ENCODE assay signal across 9 cellular contexts in genomic region chr2:127143851-127144782, GRCh38. TPM values are rescaled to one million over a fixed set of nuclear protein-coding genes. Genes with fewer than 3 reads are reported as not detected.
A peak's percentile ranks its signal among the peaks of the same experiment; 100 is the strongest.
DNase-seq lines count a peak whose midpoint lies in the region; ATAC-seq, FAIRE-seq and TF ChIP-seq lines count a peak whose summit lies in the region.
"Had no signal": no experiment of that assay in that cellular context is flagged by ENCODE, and none has a peak within 500 bp of the region (broad histone marks: within the 10 kb centered on the region; RNA-seq: fewer than 3 reads in every experiment).

No MANE protein-coding gene starts in this region.

- no peaks in the 10 kb centered on the region for H4K20me1 ChIP-seq in BLaER1 treated with 17β-estradiol and CSF1 and Interleukin-3, amounts not matched to agents 10 nM and 100 nM

- no peak overlapping the region for H3K4me3 ChIP-seq in BLaER1 treated with 17β-estradiol and CSF1 and Interleukin-3, amounts not matched to agents 10 nM and 100 nM
- H3K4me3 ChIP-seq in WERI-Rb-1 (ENCODE audit: low read depth, low read length), result no peak overlapping the region

- CTCF ChIA-PET in activated naive CD4-positive, alpha-beta T cell treated with anti-CD3 and anti-CD28 coated beads, Interleukin-2, amount 10 ng/mL, durations not matched to agents 7 days and 5 days (lab: Charles Lee), result no interaction called here

- peak overlapping the region; percentile 6 to 84 (median 42); a peak in 18 of 22 replicates for H3K4me2 ChIP-seq in BLaER1 treated with 17β-estradiol and CSF1 and Interleukin-3, amounts not matched to agents 10 nM and 100 nM

- TF ChIP-seq CTCF in WERI-Rb-1 (IDR thresholded peaks at IDR 0.05; ENCODE audit: low read depth, low read length), result peak; percentile 25; the same call in 1 of the 2 replicates
- TF ChIP-seq CTCF in osteocyte (IDR thresholded peaks at IDR 0.05), result peak; percentile 35

- H3K27me3 ChIP-seq in BLaER1 treated with 17β-estradiol and CSF1 and Interleukin-3, amounts not matched to agents 10 nM and 100 nM, result no peaks in the 10 kb centered on the region
- no peaks in the 10 kb centered on the region for H3K27me3 ChIP-seq in WERI-Rb-1 (ENCODE audit: insufficient read depth, low read depth, severe bottlenecking)

- H3K9ac ChIP-seq in BLaER1 treated with 17β-estradiol and CSF1 and Interleukin-3, amounts not matched to agents 10 nM and 100 nM, result 0 out of 22 replicates have a peak overlapping the region, but pooled peaks of 1 of the 11 experiments have one; percentile 23

- no peaks in the 10 kb centered on the region for H3K36me3 ChIP-seq in BLaER1 treated with 17β-estradiol and CSF1 and Interleukin-3, amounts not matched to agents 10 nM and 100 nM
- H3K36me3 ChIP-seq in WERI-Rb-1, result no peaks in the 10 kb centered on the region

- H3K27ac Mint-ChIP-seq in osteocyte (ENCODE audit: unreplicated experiment), result peak overlapping the region; percentile 92
- H3K27ac Mint-ChIP-seq in activated naive CD4-positive, alpha-beta T cell treated with anti-CD3 and anti-CD28 coated beads, Interleukin-2, amount 10 ng/mL, durations not matched to agents 7 days and 5 days, result no peak overlapping the region

- H3K27me3 Mint-ChIP-seq in osteocyte (ENCODE audit: unreplicated experiment), result no peaks in the 10 kb centered on the region
- peaks cover 26% of the 10 kb centered on the region for H3K27me3 Mint-ChIP-seq in activated naive CD4-positive, alpha-beta T cell treated with anti-CD3 and anti-CD28 coated beads, Interleukin-2, amount 10 ng/mL, durations not matched to agents 7 days and 5 days

- ATAC-seq in GM21381 (IDR thresholded peaks at IDR 0.05; ENCODE audit: unreplicated experiment), result no peak

- H3K27ac ChIP-seq in BLaER1 treated with 17β-estradiol and CSF1 and Interleukin-3, amounts not matched to agents 10 nM and 100 nM, result peak overlapping the region in 1 of 11 experiments; percentile 26; a peak in 1 of 22 replicates
- no peak overlapping the region for H3K27ac ChIP-seq in WERI-Rb-1

- peak; percentile 57 for FAIRE-seq in frontal cortex (lab: Jason Lieb, UNC)

- H3K9me3 ChIP-seq in BLaER1 treated with 17β-estradiol and CSF1 and Interleukin-3, amounts not matched to agents 10 nM and 100 nM (replicated peaks in 1 of 11), result peaks cover 0 to 5% (median 2%) of the 10 kb centered on the region in 11 experiments; a peak in 7 of 22 replicates
- H3K9me3 ChIP-seq in WERI-Rb-1 (ENCODE audit: severe bottlenecking), result peaks cover 1% of the 10 kb centered on the region

- peak overlapping the region; percentile 38 for H3K4me3 Mint-ChIP-seq in osteocyte (ENCODE audit: unreplicated experiment)
- no peak overlapping the region for H3K4me3 Mint-ChIP-seq in activated naive CD4-positive, alpha-beta T cell treated with anti-CD3 and anti-CD28 coated beads, Interleukin-2, amount 10 ng/mL, durations not matched to agents 7 days and 5 days

- no peaks in the 10 kb centered on the region for H3K36me3 Mint-ChIP-seq in osteocyte (ENCODE audit: unreplicated experiment)
- H3K36me3 Mint-ChIP-seq in activated naive CD4-positive, alpha-beta T cell treated with anti-CD3 and anti-CD28 coated beads, Interleukin-2, amount 10 ng/mL, durations not matched to agents 7 days and 5 days, result no peaks in the 10 kb centered on the region

- H3K9me3 Mint-ChIP-seq in osteocyte (ENCODE audit: unreplicated experiment), result peaks cover 7% of the 10 kb centered on the region
- no peaks in the 10 kb centered on the region for H3K9me3 Mint-ChIP-seq in activated naive CD4-positive, alpha-beta T cell treated with anti-CD3 and anti-CD28 coated beads, Interleukin-2, amount 10 ng/mL, durations not matched to agents 7 days and 5 days

- DNase-seq in WERI-Rb-1 (no peak), frontal cortex (ENCODE audit: low spot score in 2 of 2) (peak; percentile 49 to 62), osteocyte (ENCODE audit: extremely low spot score, unreplicated experiment) (peak; percentile 66), NCI-H1105 (lab: John Stamatoyannopoulos, UW) (no peak)
- DNase-seq in activated T-cell treated with anti-CD3 and anti-CD28 coated beads, Interleukin-2, amount 50 U/mL, for 1 hour, result no peak
- no peak for DNase-seq in activated naive CD4-positive, alpha-beta T cell treated with anti-CD3 and anti-CD28 coated beads, Interleukin-2, amount 10 ng/mL, durations not matched to agents 7 days and 5 days
- DNase-seq: KG1 had no signal

- H3K4me1 ChIP-seq in BLaER1 treated with 17β-estradiol and CSF1 and Interleukin-3, amounts not matched to agents 10 nM and 100 nM, result peaks cover 29 to 67% (median 39%) of the 10 kb centered on the region in 10 experiments

- H3K4me1 Mint-ChIP-seq in osteocyte (ENCODE audit: unreplicated experiment), result peaks cover 55% of the 10 kb centered on the region
- H3K4me1 Mint-ChIP-seq in activated naive CD4-positive, alpha-beta T cell treated with anti-CD3 and anti-CD28 coated beads, Interleukin-2, amount 10 ng/mL, durations not matched to agents 7 days and 5 days, result no peaks in the 10 kb centered on the region

RNA-seq across cellular contexts. Expression of gene BIN1, which starts 37.2 kb away (rescaled TPM):
- 57.5 TPM for total RNA-seq in frontal cortex
- 101 TPM in 2 replicates for total RNA-seq in osteocyte

Comparison
In these comparisons a context has a peak if more than half of its experiments do, and no peak if none do; other contexts are left out.
1. DNase-seq: peak in frontal cortex (2 of 2) and osteocyte (single experiment); none in WERI-Rb-1 (single experiment), NCI-H1105 (single experiment), activated T-cell treated with anti-CD3 and anti-CD28 coated beads, Interleukin-2, amount 50 U/mL, for 1 hour (single experiment) and activated naive CD4-positive, alpha-beta T cell treated with anti-CD3 and anti-CD28 coated beads, Interleukin-2, amount 10 ng/mL, durations not matched to agents 7 days and 5 days (single experiment).